Comparison of ENCODE assay signal across 1 cellular context in genomic region chr15:61839541-61839940, GRCh38.
TF ChIP-seq lines count a peak whose summit lies in the region.

No MANE protein-coding gene starts in this region.

TF ChIP-seq in GM23338, 12 proteins besides CTCF, POLR2A, EP300 and RAD21:
- TF ChIP-seq STAT1 (IDR thresholded peaks at IDR 0.05; ENCODE audit: unreplicated experiment): no peak
- TF ChIP-seq EZH2phosphoT487 (IDR thresholded peaks at IDR 0.05; ENCODE audit: unreplicated experiment): no peak
- TF ChIP-seq CREB1 (CRISPR knock-in tag; IDR thresholded peaks at IDR 0.05; ENCODE audit: low read depth): no peak
- TF ChIP-seq ETS1 (IDR thresholded peaks at IDR 0.05): no peak
- no peak for TF ChIP-seq POLR2AphosphoS5 (IDR thresholded peaks at IDR 0.05; ENCODE audit: low read depth)
- no peak for TF ChIP-seq NANOG (IDR thresholded peaks at IDR 0.05; ENCODE audit: borderline replicate concordance)
- no peak for TF ChIP-seq JUNB (IDR thresholded peaks at IDR 0.05; ENCODE audit: unreplicated experiment)
- no peak for TF ChIP-seq ZNF331 (CRISPR knock-in tag; IDR thresholded peaks at IDR 0.05; ENCODE audit: low read depth)
- no peak for TF ChIP-seq REST (IDR thresholded peaks at IDR 0.05; ENCODE audit: unreplicated experiment)
- TF ChIP-seq EZH2 (IDR thresholded peaks at IDR 0.05; ENCODE audit: low read depth, unreplicated experiment): no peak
- TF ChIP-seq ZNF114 (CRISPR knock-in tag; IDR thresholded peaks at IDR 0.05): no peak
- TF ChIP-seq ZNF462 (CRISPR knock-in tag; IDR thresholded peaks at IDR 0.05): no peak
TF ChIP-seq in GM23338: peak in this region for 0.
